16 cellular contexts compared by ENCODE assay signal in the genomic region with DNA sequence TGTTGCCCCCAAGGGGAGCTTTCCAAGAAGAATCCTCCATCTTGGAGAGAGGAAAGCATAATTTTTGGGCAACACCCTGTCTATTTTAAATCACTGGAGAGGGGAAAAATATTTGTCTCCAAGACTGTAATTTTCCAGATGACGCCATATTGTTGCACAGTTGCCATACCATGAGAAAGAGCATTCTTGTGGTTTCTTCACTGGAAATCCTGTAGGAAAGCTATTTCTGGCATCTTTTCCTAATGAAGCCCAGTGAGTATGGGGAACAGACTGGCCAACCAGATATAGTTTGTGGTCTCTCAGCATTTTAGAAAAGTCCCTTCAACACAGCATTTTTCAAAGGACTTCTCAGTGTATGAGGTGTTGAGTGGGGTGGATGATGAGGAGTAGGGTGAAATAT.
A peak's percentile ranks its signal among the peaks of the same experiment; 100 is the strongest.
DNase-seq lines count a peak whose midpoint lies in the region; ATAC-seq, FAIRE-seq and TF ChIP-seq lines count a peak whose summit lies in the region.
"Had no signal": no experiment of that assay in that cellular context is flagged by ENCODE, and none has a peak within 500 bp of the region (broad histone marks: within the 10 kb centered on the region; RNA-seq: fewer than 3 reads in every experiment).

No MANE protein-coding gene starts in this region.

- intact Hi-C loops in lower lobe of right lung (cut with DNase I): no loop called here

- H3K4me3 ChIP-seq in lower lobe of right lung: no peak overlapping the region
- H3K4me3 ChIP-seq: ascending aorta, GM23338 had no signal

- no peaks in the 10 kb centered on the region for H3K27me3 ChIP-seq in lower lobe of right lung (ENCODE audit: low read depth)
- H3K27me3 ChIP-seq: ascending aorta had no signal

- FAIRE-seq in H54 (lab: Jason Lieb, UNC) (peak; percentile 11), urothelium cell line (lab: Jason Lieb, UNC) (no peak)

- H3K9me3 ChIP-seq in lower lobe of right lung: no peaks in the 10 kb centered on the region
- H3K9me3 ChIP-seq: ascending aorta had no signal

- ATAC-seq in lower lobe of right lung (no peak), HG02884 (IDR thresholded peaks at IDR 0.05; ENCODE audit: unreplicated experiment) (no peak)
- ATAC-seq: CD8-positive, alpha-beta T cell; GM23338; left lobe of liver; naive thymus-derived CD8-positive, alpha-beta T cell had no signal

- H3K4me1 ChIP-seq in lower lobe of right lung: no peaks in the 10 kb centered on the region

- TF ChIP-seq POLR2A in H54 (IDR thresholded peaks at IDR 0.05; ENCODE audit: low read depth, low read length): no peak

- H3K27ac ChIP-seq in lower lobe of right lung: no peak overlapping the region
- H3K27ac ChIP-seq: ascending aorta had no signal

- no peaks in the 10 kb centered on the region for H3K36me3 ChIP-seq in lower lobe of right lung
- H3K36me3 ChIP-seq: ascending aorta had no signal

- no peak for TF ChIP-seq CTCF in lower lobe of right lung (IDR thresholded peaks at IDR 0.05)

- no peak for DNase-seq in H54 (ENCODE audit: insufficient read length, low spot score)
- peak; percentile 88 for DNase-seq in amniotic epithelial cell (ENCODE audit: low read depth)
- DNase-seq in fibroblast of the conjunctiva (ENCODE audit: low read depth): peak; percentile 33
- peak; percentile 33 for DNase-seq in urothelium cell line (ENCODE audit: low spot score)
- no peak for DNase-seq in lower lobe of right lung
- no peak for DNase-seq in iPS-NIHi11 (ENCODE audit: low spot score)
- DNase-seq: activated CD4-positive, alpha-beta T cell treated with anti-CD3 and anti-CD28 coated beads, Interleukin-2, amount 50 U/mL, for 48 hours; CD8-positive, alpha-beta T cell; KBM-7; naive thymus-derived CD8-positive, alpha-beta T cell; NCI-H1436; NCI-H2227 treated with DMSO at 0.1 percent for 48 hours had no signal

Comparison
In these comparisons a context has a peak if more than half of its experiments do, and no peak if none do; other contexts are left out.
1. DNase-seq: peak in amniotic epithelial cell (single experiment), fibroblast of the conjunctiva (single experiment) and urothelium cell line (single experiment); none in H54 (single experiment), lower lobe of right lung (single experiment) and iPS-NIHi11 (single experiment).